In genomic region chr20:6766433-6766832, GRCh38 we compare ENCODE assay signal across 22 cellular contexts. TPM values are rescaled to one million over a fixed set of nuclear protein-coding genes. Genes with fewer than 3 reads are reported as not detected.
DNase-seq lines count a peak whose midpoint lies in the region; ATAC-seq and TF ChIP-seq lines count a peak whose summit lies in the region.
"Had no signal": no experiment of that assay in that cellular context is flagged by ENCODE, and none has a peak within 500 bp of the region (broad histone marks: within the 10 kb centered on the region; RNA-seq: fewer than 3 reads in every experiment).

No MANE protein-coding gene starts in this region.

- intact Hi-C loops in lower lobe of right lung (cut with DNase I) (no loop called here), sciatic nerve (cut with DNase I) (no loop called here)

- H3K4me1 Mint-ChIP-seq in WTC11, result peaks cover 52% of the 10 kb centered on the region
- H3K4me1 Mint-ChIP-seq in activated CD8-positive, alpha-beta memory T cell treated with anti-CD3 and anti-CD28 coated beads, Interleukin-2, amount 10 ng/mL, durations not matched to agents 7 days and 5 days, result peaks cover 2% of the 10 kb centered on the region
- H3K4me1 Mint-ChIP-seq: activated naive CD8-positive, alpha-beta T cell treated with anti-CD3 and anti-CD28 coated beads for 36 hours had no signal

- H3K4me2 ChIP-seq in BLaER1, result peak overlapping the region; percentile 85

- POLR2A ChIA-PET in WTC11 (lab: Charles Lee), result interaction anchor here (1.2 kb wide), 1 partner anchor 282 kb away, joined by 4 read pairs; no protein-coding TSS in a partner anchor

- H4K20me1 ChIP-seq in BLaER1, result peaks cover 20% of the 10 kb centered on the region

- CTCF ChIA-PET in WTC11 (lab: Charles Lee), result interaction anchor here (0.7 to 3.0 kb wide), 15 partner anchors 14 to 938 kb away, joined by 3 to 15 read pairs (median 4); no protein-coding TSS in a partner anchor
- CTCF ChIA-PET in activated CD8-positive, alpha-beta memory T cell treated with anti-CD3 and anti-CD28 coated beads, Interleukin-2, amount 10 ng/mL, durations not matched to agents 7 days and 5 days (lab: Charles Lee), result interaction anchor here (0.7 to 1.2 kb wide), 2 partner anchors 327 to 1506 kb away, joined by 3 read pairs; no protein-coding TSS in a partner anchor

- peak overlapping the region; percentile 50 for H3K4me3 Mint-ChIP-seq in WTC11
- no peak overlapping the region for H3K4me3 Mint-ChIP-seq in activated CD8-positive, alpha-beta memory T cell treated with anti-CD3 and anti-CD28 coated beads, Interleukin-2, amount 10 ng/mL, durations not matched to agents 7 days and 5 days
- H3K4me3 Mint-ChIP-seq: CD4-positive, alpha-beta T cell; stimulated activated naive CD8-positive, alpha-beta T cell treated with anti-CD3 and anti-CD28 coated beads, Interleukin-15, Interleukin-2, amounts not matched to agents 100 ng/mL and 50 ng/mL, for 24 hours had no signal

- no peaks in the 10 kb centered on the region for H3K9me3 Mint-ChIP-seq in WTC11
- no peaks in the 10 kb centered on the region for H3K9me3 Mint-ChIP-seq in activated CD8-positive, alpha-beta memory T cell treated with anti-CD3 and anti-CD28 coated beads, Interleukin-2, amount 10 ng/mL, durations not matched to agents 7 days and 5 days (ENCODE audit: low read depth)
- H3K9me3 Mint-ChIP-seq: activated naive CD8-positive, alpha-beta T cell treated with anti-CD3 and anti-CD28 coated beads for 36 hours; activated T-helper 1 cell treated with anti-CD3 and anti-CD28 coated beads, Interleukin-12 subunit alpha, Interleukin-12 subunit beta, Interleukin-2, Interleukin-4 antibody, amounts not matched to agents 30 ng/mL and 10 ng/mL and 1 ng/mL, durations not matched to agents 14 hours and 24 hours and 36 hours; CD4-positive, alpha-beta T cell; stimulated activated naive CD8-positive, alpha-beta T cell treated with anti-CD3 and anti-CD28 coated beads, Interleukin-15, Interleukin-2, amounts not matched to agents 100 ng/mL and 50 ng/mL, for 24 hours had no signal

- H3K27me3 ChIP-seq in BLaER1 (peaks cover 37% of the 10 kb centered on the region), lower lobe of right lung (ENCODE audit: low read depth) (peaks cover 7% of the 10 kb centered on the region)
- H3K27me3 ChIP-seq: foreskin keratinocyte, ovary had no signal

- no peak for TF ChIP-seq CTCF in WTC11 (IDR thresholded peaks at IDR 0.05)
- TF ChIP-seq CTCF in lower lobe of right lung (IDR thresholded peaks at IDR 0.05), result no peak
- TF ChIP-seq CTCF in retinal pigment epithelial cell (conservative IDR thresholded peaks at IDR 0.05; ENCODE audit: low read depth, low read length), result no peak

- peaks cover 38% of the 10 kb centered on the region for H3K27me3 Mint-ChIP-seq in WTC11 (ENCODE audit: low read depth)
- peaks cover 46% of the 10 kb centered on the region for H3K27me3 Mint-ChIP-seq in activated CD8-positive, alpha-beta memory T cell treated with anti-CD3 and anti-CD28 coated beads, Interleukin-2, amount 10 ng/mL, durations not matched to agents 7 days and 5 days

- H3K36me3 Mint-ChIP-seq in WTC11, result no peaks in the 10 kb centered on the region
- no peaks in the 10 kb centered on the region for H3K36me3 Mint-ChIP-seq in activated CD8-positive, alpha-beta memory T cell treated with anti-CD3 and anti-CD28 coated beads, Interleukin-2, amount 10 ng/mL, durations not matched to agents 7 days and 5 days
- H3K36me3 Mint-ChIP-seq: activated naive CD8-positive, alpha-beta T cell treated with anti-CD3 and anti-CD28 coated beads for 36 hours had no signal

- H3K4me1 ChIP-seq in BLaER1 (peaks cover 49% of the 10 kb centered on the region), lower lobe of right lung (peaks cover 16% of the 10 kb centered on the region)
- H3K4me1 ChIP-seq: foreskin keratinocyte had no signal

- ATAC-seq in WTC11 (no peak), lower lobe of right lung (no peak), HG02852 (IDR thresholded peaks at IDR 0.05; ENCODE audit: unreplicated experiment) (no peak), GM18907 (IDR thresholded peaks at IDR 0.05; ENCODE audit: unreplicated experiment) (no peak), sciatic nerve (no peak)
- ATAC-seq in activated CD8-positive, alpha-beta memory T cell treated with anti-CD3 and anti-CD28 coated beads, Interleukin-2, amount 10 ng/mL, durations not matched to agents 7 days and 5 days, result no peak
- ATAC-seq: activated CD4-positive, CD25-positive, alpha-beta regulatory T cell treated with anti-CD3 and anti-CD28 coated beads, Interleukin-2, amount 50 U/mL, for 24 hours; foreskin keratinocyte had no signal

- H3K9me3 ChIP-seq in BLaER1, result peaks cover under 1% of the 10 kb centered on the region; the same call in 1 of the 2 replicates
- no peaks in the 10 kb centered on the region for H3K9me3 ChIP-seq in lower lobe of right lung
- H3K9me3 ChIP-seq: ovary, SK-N-SH had no signal

- no peak overlapping the region for H3K27ac Mint-ChIP-seq in WTC11
- no peak overlapping the region for H3K27ac Mint-ChIP-seq in activated CD8-positive, alpha-beta memory T cell treated with anti-CD3 and anti-CD28 coated beads, Interleukin-2, amount 10 ng/mL, durations not matched to agents 7 days and 5 days
- H3K27ac Mint-ChIP-seq: activated naive CD8-positive, alpha-beta T cell treated with anti-CD3 and anti-CD28 coated beads for 36 hours; activated T-helper 1 cell treated with anti-CD3 and anti-CD28 coated beads, Interleukin-12 subunit alpha, Interleukin-12 subunit beta, Interleukin-2, Interleukin-4 antibody, amounts not matched to agents 30 ng/mL and 10 ng/mL and 1 ng/mL, durations not matched to agents 14 hours and 24 hours and 36 hours; CD4-positive, alpha-beta T cell; stimulated activated naive CD8-positive, alpha-beta T cell treated with anti-CD3 and anti-CD28 coated beads, Interleukin-15, Interleukin-2, amounts not matched to agents 100 ng/mL and 50 ng/mL, for 24 hours had no signal

- DNase-seq in WTC11 (ENCODE audit: low spot score), result no peak
- DNase-seq in lower lobe of right lung, result no peak
- no peak for DNase-seq in retinal pigment epithelial cell (ENCODE audit: low read depth)
- DNase-seq in activated CD8-positive, alpha-beta memory T cell treated with anti-CD3 and anti-CD28 coated beads, Interleukin-2, amount 10 ng/mL, durations not matched to agents 7 days and 5 days, result no peak
- no peak for DNase-seq in sciatic nerve (ENCODE audit: low spot score)
- DNase-seq: ACHN; activated naive CD8-positive, alpha-beta T cell treated with anti-CD3 and anti-CD28 coated beads for 36 hours; CD4-positive, alpha-beta T cell; foreskin keratinocyte; NCI-H187; NCI-H226; ovary; SK-N-SH; T-helper 9 cell had no signal

- H3K4me3 ChIP-seq in BLaER1 (peak overlapping the region; percentile 80; the same call in 1 of the 2 replicates), lower lobe of right lung (no peak overlapping the region), retinal pigment epithelial cell (ENCODE audit: low read length) (peak overlapping the region; percentile 63)

- H3K9ac ChIP-seq in BLaER1, result no peak overlapping the region
- H3K9ac ChIP-seq: KMS-11, SK-N-SH had no signal

- no peaks in the 10 kb centered on the region for H3K36me3 ChIP-seq in BLaER1
- H3K36me3 ChIP-seq in lower lobe of right lung, result no peaks in the 10 kb centered on the region
- H3K36me3 ChIP-seq: ovary had no signal

- no peak overlapping the region for H3K27ac ChIP-seq in BLaER1
- H3K27ac ChIP-seq in lower lobe of right lung, result peak overlapping the region; percentile 63
- H3K27ac ChIP-seq: KMS-11, ovary had no signal

TF ChIP-seq in WTC11, 78 proteins besides CTCF, POLR2A, EP300 and RAD21 (continues in another document):
- TF ChIP-seq ZNF425 (CRISPR knock-in tag; conservative IDR thresholded peaks at IDR 0.05), result no peak
- TF ChIP-seq ZNF423 (CRISPR knock-in tag; IDR thresholded peaks at IDR 0.05), result no peak
- TF ChIP-seq STAT6 (CRISPR knock-in tag; conservative IDR thresholded peaks at IDR 0.05; ENCODE audit: low read depth), result no peak
- no peak for TF ChIP-seq ZNF317 (CRISPR knock-in tag; IDR thresholded peaks at IDR 0.05; ENCODE audit: borderline replicate concordance, low read depth)
- no peak for TF ChIP-seq CREB1 (CRISPR knock-in tag; IDR thresholded peaks at IDR 0.05)
- TF ChIP-seq ZNF121 (CRISPR knock-in tag; IDR thresholded peaks at IDR 0.05), result no peak

RNA-seq across cellular contexts. Expression of gene BMP2, which starts 1.1 kb away (rescaled TPM):
- total RNA-seq in WTC11 (2021) (0.96 to 1.3 TPM (median 1.2 TPM) in 3 replicates), lower lobe of right lung (12.4 TPM), sciatic nerve (6.1 TPM)
- total RNA-seq in activated CD8-positive, alpha-beta memory T cell treated with anti-CD3 and anti-CD28 coated beads, Interleukin-2, amount 10 ng/mL, durations not matched to agents 7 days and 5 days, result not detected
- total RNA-seq: activated CD8-positive, alpha-beta memory T cell treated with anti-CD3 and anti-CD28 coated beads for 36 hours; activated naive CD8-positive, alpha-beta T cell treated with anti-CD3 and anti-CD28 coated beads for 36 hours; CD4-positive, alpha-beta T cell had no signal
